Comparison of ENCODE assay signal across 11 cellular contexts in the genomic region with DNA sequence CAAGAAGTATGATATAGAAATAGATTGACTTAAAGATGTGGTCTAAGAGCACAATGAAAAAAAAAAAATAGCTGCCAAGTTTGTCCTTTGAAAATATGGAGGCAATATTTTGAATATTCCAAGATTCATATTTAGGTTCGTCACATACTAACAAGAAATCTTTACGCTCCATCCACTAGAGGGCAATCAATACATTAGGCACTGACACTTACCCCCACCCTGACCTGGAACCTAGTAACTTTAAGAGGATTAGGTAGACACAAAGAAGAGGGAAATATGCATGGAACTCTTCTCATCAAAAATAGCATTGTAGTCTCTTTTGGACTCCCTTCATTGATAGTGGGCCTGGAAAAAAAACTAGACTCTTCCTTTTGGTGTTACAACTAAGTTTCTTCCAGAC.
DNase-seq lines count a peak whose midpoint lies in the region; ATAC-seq and TF ChIP-seq lines count a peak whose summit lies in the region.
"Had no signal": no experiment of that assay in that cellular context is flagged by ENCODE, and none has a peak within 500 bp of the region (broad histone marks: within the 10 kb centered on the region; RNA-seq: fewer than 3 reads in every experiment).

No MANE protein-coding gene starts in this region.

- H4K20me1 ChIP-seq in OCI-LY1 (ENCODE audit: insufficient read depth, low read length) = no peaks in the 10 kb centered on the region

- H3K36me3 ChIP-seq in OCI-LY1 (ENCODE audit: insufficient read depth, low read length) = no peaks in the 10 kb centered on the region
- H3K36me3 ChIP-seq: esophagus muscularis mucosa had no signal

- H3F3A ChIP-seq in OCI-LY1 (ENCODE audit: insufficient read depth, low read length) = no peaks in the 10 kb centered on the region

- intact Hi-C loops in Right ventricle myocardium inferior (cut with DNase I) = no loop called here

- H3K4me1 ChIP-seq in OCI-LY1 (ENCODE audit: insufficient read depth, low read length, severe bottlenecking) (no peaks in the 10 kb centered on the region), foreskin keratinocyte (no peaks in the 10 kb centered on the region)
- H3K4me1 ChIP-seq: esophagus muscularis mucosa had no signal

- H3K9me3 ChIP-seq in OCI-LY1 (ENCODE audit: low read length) = no peaks in the 10 kb centered on the region
- H3K9me3 ChIP-seq: esophagus muscularis mucosa had no signal

- ATAC-seq in foreskin keratinocyte (no peak), Right ventricle myocardium inferior (no peak)

- H3K9ac ChIP-seq in OCI-LY1 (ENCODE audit: low read length) = no peak overlapping the region

- TF ChIP-seq CTCF in OCI-LY1 (IDR thresholded peaks at IDR 0.05; ENCODE audit: low read length) (peak; percentile 41), foreskin keratinocyte (conservative IDR thresholded peaks at IDR 0.05) (peak; percentile 41)

- H3K4me2 ChIP-seq in OCI-LY1 (ENCODE audit: low read length) = no peak overlapping the region

- no peaks in the 10 kb centered on the region for H3K27me3 ChIP-seq in OCI-LY1 (ENCODE audit: insufficient read depth, low read length)
- H3K27me3 ChIP-seq in foreskin keratinocyte = no peaks in the 10 kb centered on the region
- H3K27me3 ChIP-seq: esophagus muscularis mucosa had no signal

- DNase-seq in AML-193 (lab: John Stamatoyannopoulos, UW) = peak; percentile 1 to 4
- peak; percentile 16 for DNase-seq in H4 (ENCODE audit: low spot score)
- DNase-seq in foreskin keratinocyte = peak in 1 of 2 donors; percentile 2
- no peak for DNase-seq in Right ventricle myocardium inferior (ENCODE audit: missing footprints)
- DNase-seq in dedifferentiated amniotic fluid mesenchymal stem cell (ENCODE audit: extremely low spot score) = no peak
- no peak for DNase-seq in amniotic stem cell (lab: John Stamatoyannopoulos, UW)
- no peak for DNase-seq in occipital lobe (lab: John Stamatoyannopoulos, UW)
- DNase-seq: stimulated activated CD4-positive, alpha-beta T cell treated with anti-CD3 and anti-CD28 coated beads, Interleukin-4, amount 100 ng/mL, for 24 hours; T-helper 2 cell had no signal

- no peak overlapping the region for H3K4me3 ChIP-seq in OCI-LY1 (ENCODE audit: low read depth, low read length, poor library complexity, severe bottlenecking)
- H3K4me3 ChIP-seq: esophagus muscularis mucosa had no signal

- no peaks in the 10 kb centered on the region for H3K79me2 ChIP-seq in OCI-LY1 (ENCODE audit: insufficient read depth, low read length)

- no peak overlapping the region for H3K27ac ChIP-seq in OCI-LY1 (ENCODE audit: low read depth, low read length, poor library complexity, severe bottlenecking)
- no peak overlapping the region for H3K27ac ChIP-seq in foreskin keratinocyte
- H3K27ac ChIP-seq: esophagus muscularis mucosa had no signal

- no peaks in the 10 kb centered on the region for H3K9me2 ChIP-seq in OCI-LY1 (ENCODE audit: low read depth, low read length)

- H2AFZ ChIP-seq in OCI-LY1 (ENCODE audit: low read length) = no peak overlapping the region

Comparison
In these comparisons a context has a peak if more than half of its experiments do, and no peak if none do; other contexts are left out.
1. DNase-seq: peak in AML-193 (2 of 2) and H4 (single experiment); none in Right ventricle myocardium inferior (single experiment), dedifferentiated amniotic fluid mesenchymal stem cell (single experiment), amniotic stem cell (single experiment) and occipital lobe (single experiment).